Comparison of ENCODE assay signal across 1 cellular context in genomic region chr16:86195863-86196630, GRCh38.
TF ChIP-seq lines count a peak whose summit lies in the region.

No MANE protein-coding gene starts in this region.

TF ChIP-seq in GM23338, 12 proteins besides CTCF, POLR2A, EP300 and RAD21 (continued from another document):
- TF ChIP-seq REST (IDR thresholded peaks at IDR 0.05; ENCODE audit: unreplicated experiment), result no peak
- TF ChIP-seq NANOG (IDR thresholded peaks at IDR 0.05; ENCODE audit: borderline replicate concordance), result no peak
- TF ChIP-seq STAT1 (IDR thresholded peaks at IDR 0.05; ENCODE audit: unreplicated experiment), result no peak
- no peak for TF ChIP-seq EZH2phosphoT487 (IDR thresholded peaks at IDR 0.05; ENCODE audit: unreplicated experiment)
- TF ChIP-seq ZNF331 (CRISPR knock-in tag; IDR thresholded peaks at IDR 0.05; ENCODE audit: low read depth), result no peak
- no peak for TF ChIP-seq EZH2 (IDR thresholded peaks at IDR 0.05; ENCODE audit: low read depth, unreplicated experiment)
- no peak for TF ChIP-seq ETS1 (IDR thresholded peaks at IDR 0.05)
